In genomic region chr15:40279437-40280141, GRCh38 we compare ENCODE assay signal across 9 cellular contexts. TPM values are rescaled to one million over a fixed set of nuclear protein-coding genes. Genes with fewer than 3 reads are reported as not detected.
DNase-seq lines count a peak whose midpoint lies in the region; ATAC-seq, FAIRE-seq and TF ChIP-seq lines count a peak whose summit lies in the region.
"Had no signal": no experiment of that assay in that cellular context is flagged by ENCODE, and none has a peak within 500 bp of the region (broad histone marks: within the 10 kb centered on the region; RNA-seq: fewer than 3 reads in every experiment).

No MANE protein-coding gene starts in this region.

- intact Hi-C loops in stomach (cut with DNase I; ENCODE audit: low total_unique reads), result loop anchor here (5.0 kb wide), 1 partner anchor 143 kb away; no protein-coding TSS in a partner anchor

- no peaks in the 10 kb centered on the region for H3K9me2 ChIP-seq in neural cell (ENCODE audit: insufficient read depth, low read length)

- H3K4me2 ChIP-seq in neural cell (ENCODE audit: low read length), result peak overlapping the region; percentile 38

- H4K20me1 ChIP-seq in neural cell (ENCODE audit: insufficient read depth), result no peaks in the 10 kb centered on the region

- no peak overlapping the region for H2AFZ ChIP-seq in neural cell (ENCODE audit: low read depth, low read length)

- peaks cover 7% of the 10 kb centered on the region for H3K36me3 ChIP-seq in NT2/D1 (ENCODE audit: insufficient read depth, insufficient read length, low read length)
- no peaks in the 10 kb centered on the region for H3K36me3 ChIP-seq in neural cell (ENCODE audit: insufficient read depth, low read length)
- H3K36me3 ChIP-seq in stomach, result no peaks in the 10 kb centered on the region

- H3K9me3 ChIP-seq in NT2/D1 (ENCODE audit: insufficient read depth, low read length) (no peaks in the 10 kb centered on the region), neural cell (ENCODE audit: low read length) (no peaks in the 10 kb centered on the region), stomach (no peaks in the 10 kb centered on the region)

- peak; percentile 94 for TF ChIP-seq RAD21 in neural cell (conservative IDR thresholded peaks at IDR 0.05)

- H3F3A ChIP-seq in neural cell (ENCODE audit: insufficient read depth, low read length, poor library complexity, severe bottlenecking), result no peaks in the 10 kb centered on the region

- no peak for FAIRE-seq in GM19239 (lab: Jason Lieb, UNC)

- TF ChIP-seq CTCF in fibroblast of mammary gland (conservative IDR thresholded peaks at IDR 0.05; ENCODE audit: control insufficient read depth, insufficient read depth, low read depth, low read length), result peak; percentile 79
- peak; percentile 97 for TF ChIP-seq CTCF in neural cell (IDR thresholded peaks at IDR 0.05; ENCODE audit: poor library complexity, severe bottlenecking)
- peak in 6 of 7 experiments; percentile 31 to 99 (median 94) for TF ChIP-seq CTCF in stomach (IDR thresholded peaks at IDR 0.05)

- no peak for ATAC-seq in HG03342 (IDR thresholded peaks at IDR 0.05; ENCODE audit: unreplicated experiment)

- H3K27ac ChIP-seq in neural cell (ENCODE audit: low read length) (no peak overlapping the region), stomach (no peak overlapping the region)

- DNase-seq in AG08395 (ENCODE audit: low spot score), result peak; percentile 80
- peak; percentile 81 for DNase-seq in GM19239 (ENCODE audit: insufficient read length, low spot score)
- no peak for DNase-seq in NT2/D1 (ENCODE audit: low read depth, low spot score)
- peak; percentile 82 to 84 for DNase-seq in activated T-cell treated with anti-CD3 and anti-CD28 coated beads, Interleukin-2, amount 50 U/mL, for 48 hours
- peak; percentile 34 for DNase-seq in fibroblast of mammary gland (ENCODE audit: low read depth)
- DNase-seq in stomach, result peak; percentile 80

- H3K4me1 ChIP-seq in NT2/D1 (ENCODE audit: insufficient read depth, insufficient read length) (peaks cover 7% of the 10 kb centered on the region), stomach (peaks cover 29 to 49% (median 40%) of the 10 kb centered on the region in 4 donors)

- TF ChIP-seq EP300 in neural cell (conservative IDR thresholded peaks at IDR 0.05; ENCODE audit: poor library complexity, severe bottlenecking), result no peak
- TF ChIP-seq EP300 in stomach (IDR thresholded peaks at IDR 0.05), result no peak

- H3K9ac ChIP-seq in NT2/D1 (ENCODE audit: insufficient read length, low read depth), result peak overlapping the region; percentile 21
- H3K9ac ChIP-seq in neural cell (ENCODE audit: low read length), result peak overlapping the region; percentile 27

- TF ChIP-seq POLR2A in stomach (IDR thresholded peaks at IDR 0.05), result no peak

- no peaks in the 10 kb centered on the region for H3K79me2 ChIP-seq in neural cell (replicated peaks; ENCODE audit: insufficient read depth, low read length)

- H3K4me3 ChIP-seq in NT2/D1 (ENCODE audit: insufficient read length, low read depth), result no peak overlapping the region
- H3K4me3 ChIP-seq in fibroblast of mammary gland (ENCODE audit: control insufficient read depth, low read depth, low read length), result no peak overlapping the region
- peak overlapping the region; percentile 55 for H3K4me3 ChIP-seq in neural cell (ENCODE audit: low read length)
- peak overlapping the region in 1 of 4 donors; percentile 19 for H3K4me3 ChIP-seq in stomach

- peaks cover 35% of the 10 kb centered on the region for H3K27me3 ChIP-seq in NT2/D1 (ENCODE audit: insufficient read depth, insufficient read length)
- peaks cover 62% of the 10 kb centered on the region for H3K27me3 ChIP-seq in neural cell (ENCODE audit: insufficient read depth, low read depth, low read length)
- H3K27me3 ChIP-seq in stomach, result peaks cover 18 to 73% (median 53%) of the 10 kb centered on the region in 3 donors

- 13 to 17% (median 15%) methylated on average over 22 to 40 of the region's 40 CpGs for WGBS in stomach, 5 donors

TF ChIP-seq in neural cell, 6 proteins besides CTCF, POLR2A, EP300 and RAD21:
- peak; percentile 22 for TF ChIP-seq POLR2AphosphoS5 (IDR thresholded peaks at IDR 0.05)
- no peak for TF ChIP-seq EZH2 (IDR thresholded peaks at IDR 0.05; ENCODE audit: borderline replicate concordance, insufficient read depth, low read length, poor library complexity, severe bottlenecking)
- TF ChIP-seq REST (IDR thresholded peaks at IDR 0.05; ENCODE audit: borderline replicate concordance), result no peak
- TF ChIP-seq SMC3 (conservative IDR thresholded peaks at IDR 0.05; ENCODE audit: poor library complexity), result peak; percentile 99
- TF ChIP-seq MXI1 (conservative IDR thresholded peaks at IDR 0.05; ENCODE audit: poor library complexity, severe bottlenecking), result no peak
- TF ChIP-seq TAF1 (IDR thresholded peaks at IDR 0.05; ENCODE audit: low read depth), result no peak

RNA-seq across cellular contexts. Expression of gene ANKRD63, which starts 3.3 kb away (rescaled TPM):
- polyA plus RNA-seq in neural cell (2.1 TPM in 1 of 2 replicates, not detected in the other), stomach (not detected)
- not detected in 2 replicates for polyA minus RNA-seq in neural cell
- under 1 TPM in 1 of 5 donors, not detected in 4; 0.37 TPM for total RNA-seq in stomach
- total RNA-seq: urinary bladder had no signal
- polyA plus RNA-seq: urinary bladder had no signal

RNA-seq across cellular contexts. Expression of gene PLCB2, which starts 28.1 kb away (rescaled TPM):
- 7.4 and 9.2 TPM in 2 replicates for polyA plus RNA-seq in neural cell
- polyA minus RNA-seq in neural cell, result 3.2 and 4.1 TPM in 2 replicates
- total RNA-seq in stomach, result 10 to 100 TPM in 3 of 5 donors, 1 to 10 TPM in 2; 3.5 to 12.5 (median 11.7) TPM
- polyA plus RNA-seq in stomach, result 1 to 10 TPM; 5.3 to 5.6 (median 5.4) TPM

RNA-seq across cellular contexts. Expression of gene PAK6, which starts 40.7 kb away (rescaled TPM):
- polyA plus RNA-seq in neural cell (32.4 and 38.9 TPM in 2 replicates), stomach (1 to 10 TPM; 1.8 to 7.7 (median 4.7) TPM)
- 40.3 and 57.7 TPM in 2 replicates for polyA minus RNA-seq in neural cell
- total RNA-seq in stomach, result 10 to 100 TPM in 3 of 5 donors, 1 to 10 TPM in 1, under 1 TPM in 1; under 0.01 to 91.9 (median 16.3) TPM

RNA-seq across cellular contexts. Expression of gene INAFM2, which starts 43.9 kb away (rescaled TPM):
- polyA plus RNA-seq in neural cell (14.8 and 15.7 TPM in 2 replicates), stomach (10 to 100 TPM in 1 of 3 donors, 1 to 10 TPM in 2; 3.4 to 20.5 (median 8.8) TPM)
- polyA minus RNA-seq in neural cell, result 20.4 and 20.7 TPM in 2 replicates
- 10 to 100 TPM; 16.4 to 65.2 (median 21.6) TPM for total RNA-seq in stomach
